In the genomic region with DNA sequence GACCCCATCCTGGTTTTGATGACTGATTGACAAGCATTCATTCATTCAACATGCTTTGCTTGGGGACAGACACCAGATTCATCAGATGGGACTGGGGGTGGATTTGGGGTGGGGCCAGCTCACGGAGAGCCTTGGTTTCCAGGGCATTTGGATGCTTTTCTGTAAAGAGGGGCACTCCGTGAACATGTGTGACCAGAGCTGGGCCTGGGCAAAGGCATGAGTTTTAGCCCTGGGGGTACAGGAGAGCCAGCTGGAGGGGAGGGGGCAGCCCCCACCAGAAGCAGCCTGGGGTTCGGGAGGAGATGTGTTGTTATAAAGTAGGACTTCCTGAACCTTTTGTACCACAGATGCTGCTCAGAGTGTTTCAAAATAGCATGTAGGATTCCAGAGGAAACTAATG, we compare ENCODE assay signal across 14 cellular contexts.
A peak's percentile ranks its signal among the peaks of the same experiment; 100 is the strongest.
DNase-seq lines count a peak whose midpoint lies in the region; ATAC-seq and TF ChIP-seq lines count a peak whose summit lies in the region.
"Had no signal": no experiment of that assay in that cellular context is flagged by ENCODE, and none has a peak within 500 bp of the region (broad histone marks: within the 10 kb centered on the region; RNA-seq: fewer than 3 reads in every experiment).

No MANE protein-coding gene starts in this region.

- POLR2A ChIA-PET in RWPE1 (lab: Yijun Ruan, JAX; ENCODE audit: low non-redundant PET), result no interaction called here

- H3K4me3 Mint-ChIP-seq in CD14-positive monocyte (no peak overlapping the region), progenitor cell of endocrine pancreas (ENCODE audit: low read depth) (no peak overlapping the region)
- H3K4me3 Mint-ChIP-seq: B cell; CD8-positive, alpha-beta memory T cell; GM23338; H9 had no signal

- CTCF ChIA-PET in RWPE1 (lab: Yijun Ruan, JAX), result no interaction called here

- intact Hi-C loops in CD14-positive monocyte (cut with micrococcal nuclease), result no loop called here
- intact Hi-C loops in esophagus squamous epithelium (cut with DNase I), result no loop called here
- intact Hi-C loops in tibial artery (cut with DNase I; ENCODE audit: low total_unique reads), result no loop called here

- H3K27ac Mint-ChIP-seq in CD14-positive monocyte (peak overlapping the region in 6 of 7 donors; percentile 49 to 82 (median 71)), progenitor cell of endocrine pancreas (no peak overlapping the region)
- H3K27ac Mint-ChIP-seq: B cell, GM23338 had no signal

- H3K9me3 Mint-ChIP-seq in CD14-positive monocyte (no peaks in the 10 kb centered on the region), progenitor cell of endocrine pancreas (ENCODE audit: low read depth) (no peaks in the 10 kb centered on the region)
- H3K9me3 Mint-ChIP-seq: CD8-positive, alpha-beta memory T cell; GM23338; H9 had no signal

- H3K4me3 ChIP-seq in esophagus squamous epithelium (no peak overlapping the region), tibial artery (no peak overlapping the region)
- H3K4me3 ChIP-seq: GM23338 had no signal

- H3K4me1 Mint-ChIP-seq in CD14-positive monocyte (peaks cover 46% of the 10 kb centered on the region), progenitor cell of endocrine pancreas (ENCODE audit: low read depth) (peaks cover 16% of the 10 kb centered on the region)
- H3K4me1 Mint-ChIP-seq: B cell had no signal

- TF ChIP-seq CTCF in CD14-positive monocyte (IDR thresholded peaks at IDR 0.05) (no peak), RWPE1 (conservative IDR thresholded peaks at IDR 0.05; ENCODE audit: low read depth) (no peak), esophagus squamous epithelium (IDR thresholded peaks at IDR 0.05) (no peak), tibial artery (IDR thresholded peaks at IDR 0.05) (no peak), progenitor cell of endocrine pancreas (IDR thresholded peaks at IDR 0.05; ENCODE audit: unreplicated experiment) (no peak)

- ATAC-seq in HG02840 (IDR thresholded peaks at IDR 0.05; ENCODE audit: low FRiP score, unreplicated experiment), result no peak
- ATAC-seq: GM23338 had no signal

- H3K4me1 ChIP-seq in esophagus squamous epithelium, result peaks cover 45 to 96% (median 49%) of the 10 kb centered on the region in 3 donors
- H3K4me1 ChIP-seq in tibial artery, result peaks cover 4 to 25% (median 19%) of the 10 kb centered on the region in 4 donors

- H3K9me3 ChIP-seq in esophagus squamous epithelium, result no peaks in the 10 kb centered on the region
- no peaks in the 10 kb centered on the region for H3K9me3 ChIP-seq in tibial artery
- H3K9me3 ChIP-seq: Caco-2 had no signal

- no peak for TF ChIP-seq POLR2A in esophagus squamous epithelium (IDR thresholded peaks at IDR 0.05)

- peaks cover 2 to 5% (median 2%) of the 10 kb centered on the region in 3 donors for H3K27me3 Mint-ChIP-seq in CD14-positive monocyte (ENCODE audit: low read depth in 3 of 3)
- no peaks in the 10 kb centered on the region for H3K27me3 Mint-ChIP-seq in progenitor cell of endocrine pancreas

- H3K27me3 ChIP-seq in esophagus squamous epithelium (no peaks in the 10 kb centered on the region), tibial artery (no peaks in the 10 kb centered on the region)

- 57 to 61% methylated on average over 1 to 3 of the region's 3 CpGs for WGBS in esophagus squamous epithelium, 2 donors

- peak overlapping the region; percentile 80 for H3K27ac ChIP-seq in RWPE1
- peak overlapping the region; percentile 26 to 88 (median 83) for H3K27ac ChIP-seq in esophagus squamous epithelium
- H3K27ac ChIP-seq in tibial artery, result peak overlapping the region; percentile 22 to 35

- no peaks in the 10 kb centered on the region for H3K36me3 ChIP-seq in esophagus squamous epithelium
- H3K36me3 ChIP-seq in tibial artery, result no peaks in the 10 kb centered on the region

- H3K36me3 Mint-ChIP-seq in CD14-positive monocyte, result peaks cover 0 to 2% of the 10 kb centered on the region in 2 donors
- H3K36me3 Mint-ChIP-seq in progenitor cell of endocrine pancreas (ENCODE audit: insufficient read depth), result no peaks in the 10 kb centered on the region
- H3K36me3 Mint-ChIP-seq: CD8-positive, alpha-beta memory T cell had no signal

- DNase-seq in CD14-positive monocyte (ENCODE audit: low spot score), result no peak
- DNase-seq in RWPE1 (ENCODE audit: low spot score), result no peak
- DNase-seq in esophagus squamous epithelium (lab: John Stamatoyannopoulos, UW), result no peak
- DNase-seq in tibial artery, result peak in 1 of 2 donors; percentile 43
- no peak for DNase-seq in activated CD4-positive, alpha-beta T cell treated with anti-CD3 and anti-CD28 coated beads for 4 hours
- DNase-seq in progenitor cell of endocrine pancreas (ENCODE audit: low spot score, unreplicated experiment), result no peak
- DNase-seq: CD8-positive, alpha-beta memory T cell; DMS53; GF-D8; H9 had no signal

Comparison
In these comparisons a context has a peak if more than half of its experiments do, and no peak if none do; other contexts are left out.
1. H3K27ac ChIP-seq: peak in every context shown above with its lines; median percentile 83 in esophagus squamous epithelium; 80 in RWPE1; 28 in tibial artery.